ENCODE assay signal across 1 cellular context in genomic region chr17:80688994-80689635, GRCh38.
TF ChIP-seq lines count a peak whose summit lies in the region.

No MANE protein-coding gene starts in this region.

TF ChIP-seq in K562, 482 proteins besides CTCF, POLR2A, EP300 and RAD21 (continued from another document and continues in another):
- TF ChIP-seq SFPQ (IDR thresholded peaks at IDR 0.05; ENCODE audit: low read depth, low read length) = no peak
- no peak for TF ChIP-seq ZBTB8A (IDR thresholded peaks at IDR 0.05; ENCODE audit: partially characterized antibody)
- no peak for TF ChIP-seq MCM2 (IDR thresholded peaks at IDR 0.05; ENCODE audit: low read depth)
- no peak for TF ChIP-seq RBM22 (IDR thresholded peaks at IDR 0.05; ENCODE audit: low read depth, low read length, poor library complexity, severe bottlenecking)
- no peak for TF ChIP-seq GTF2F1 (IDR thresholded peaks at IDR 0.05; ENCODE audit: low read depth, low read length)
- no peak for TF ChIP-seq PTRF (tag; IDR thresholded peaks at IDR 0.05)
- no peak for TF ChIP-seq REST (CRISPR knock-in tag; IDR thresholded peaks at IDR 0.05; ENCODE audit: low read depth)
- no peak for TF ChIP-seq DIDO1 (tag; IDR thresholded peaks at IDR 0.05; ENCODE audit: low read depth)
- no peak for TF ChIP-seq CBX8 (IDR thresholded peaks at IDR 0.05; ENCODE audit: borderline replicate concordance, extremely low read depth, low read depth, low read length, poor library complexity, severe bottlenecking)
- 0 out of 4 replicates have a peak, but pooled peaks of 1 of the 2 experiments have one; percentile 50 for TF ChIP-seq FOXA3 (CRISPR knock-in tag; conservative IDR thresholded peaks at IDR 0.05 in 1 of 2, IDR thresholded peaks at IDR 0.05 in 1 of 2)
- TF ChIP-seq ARID1B (IDR thresholded peaks at IDR 0.05) = peak; percentile 95
- no peak for TF ChIP-seq SRF (CRISPR knock-in tag; IDR thresholded peaks at IDR 0.05)
- no peak for TF ChIP-seq KLF6 (CRISPR knock-in tag; IDR thresholded peaks at IDR 0.05; ENCODE audit: borderline replicate concordance)
- TF ChIP-seq EWSR1 (IDR thresholded peaks at IDR 0.05; ENCODE audit: borderline replicate concordance, low read depth, partially characterized antibody) = no peak
- TF ChIP-seq EHMT2 (IDR thresholded peaks at IDR 0.05) = no peak
- peak in 2 of 3 experiments; percentile 10 to 64 for TF ChIP-seq YY1 (IDR thresholded peaks at IDR 0.05; ENCODE audit: borderline replicate concordance in 1 of 3, control insufficient read depth in 1 of 3, extremely low read depth in 1 of 3, insufficient read depth in 3 of 3, insufficient read length in 1 of 3, insufficient replicate concordance in 2 of 3, low read depth in 1 of 3, low read length in 2 of 3)
- no peak for TF ChIP-seq ZNF324 (CRISPR knock-in tag; IDR thresholded peaks at IDR 0.05)
- peak; percentile 79 for TF ChIP-seq MAX (CRISPR knock-in tag; IDR thresholded peaks at IDR 0.05)
- TF ChIP-seq GMEB1 (CRISPR knock-in tag; IDR thresholded peaks at IDR 0.05) = no peak
- peak; percentile 64; the same call in 1 of the 2 replicates for TF ChIP-seq ZNF12 (CRISPR knock-in tag; IDR thresholded peaks at IDR 0.05)
- no peak for TF ChIP-seq CREBBP (IDR thresholded peaks at IDR 0.05; ENCODE audit: low read depth, low read length)
- no peak for TF ChIP-seq POLR3A (IDR thresholded peaks at IDR 0.05; ENCODE audit: borderline replicate concordance, extremely low read depth, insufficient read depth, insufficient read length)
- no peak for TF ChIP-seq RAD51 (IDR thresholded peaks at IDR 0.05; ENCODE audit: borderline replicate concordance, low read depth)
- TF ChIP-seq NFATC3 (IDR thresholded peaks at IDR 0.05) = no peak
- peak; percentile 52 to 84 for TF ChIP-seq MNT (conservative IDR thresholded peaks at IDR 0.05)
- no peak for TF ChIP-seq TCF7L2 (IDR thresholded peaks at IDR 0.05; ENCODE audit: low read depth, low read length)
- TF ChIP-seq CHD4 (IDR thresholded peaks at IDR 0.05; ENCODE audit: insufficient read depth, insufficient replicate concordance, low read depth, low read length, poor library complexity, severe bottlenecking) = no peak
- TF ChIP-seq POLR2B (IDR thresholded peaks at IDR 0.05; ENCODE audit: low read depth, partially characterized antibody) = no peak
- no peak for TF ChIP-seq HLTF (IDR thresholded peaks at IDR 0.05)
- TF ChIP-seq EGR1 (conservative IDR thresholded peaks at IDR 0.05) = peak; percentile 89
- peak; percentile 36 for TF ChIP-seq PHF20 (IDR thresholded peaks at IDR 0.05; ENCODE audit: partially characterized antibody)
- TF ChIP-seq NFIC (IDR thresholded peaks at IDR 0.05) = peak; percentile 76
- TF ChIP-seq HNRNPL (IDR thresholded peaks at IDR 0.05; ENCODE audit: low read depth, low read length) = no peak
- TF ChIP-seq HNRNPLL (IDR thresholded peaks at IDR 0.05; ENCODE audit: low read depth, low read length, poor library complexity, severe bottlenecking) = no peak
- TF ChIP-seq ZNF133 (CRISPR knock-in tag; IDR thresholded peaks at IDR 0.05) = no peak
- no peak for TF ChIP-seq NR2F6 (CRISPR knock-in tag; IDR thresholded peaks at IDR 0.05)
- TF ChIP-seq, protein P1, sequence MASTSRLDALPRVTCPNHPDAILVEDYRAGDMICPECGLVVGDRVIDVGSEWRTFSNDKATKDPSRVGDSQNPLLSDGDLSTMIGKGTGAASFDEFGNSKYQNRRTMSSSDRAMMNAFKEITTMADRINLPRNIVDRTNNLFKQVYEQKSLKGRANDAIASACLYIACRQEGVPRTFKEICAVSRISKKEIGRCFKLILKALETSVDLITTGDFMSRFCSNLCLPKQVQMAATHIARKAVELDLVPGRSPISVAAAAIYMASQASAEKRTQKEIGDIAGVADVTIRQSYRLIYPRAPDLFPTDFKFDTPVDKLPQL (IDR thresholded peaks at IDR 0.05; ENCODE audit: extremely low read depth, insufficient read length) = no peak
- peak; percentile 46; the same call in 1 of the 2 replicates for TF ChIP-seq JUN (IDR thresholded peaks at IDR 0.05; ENCODE audit: borderline replicate concordance, low read depth, low read length)
- no peak for TF ChIP-seq JUN (CRISPR knock-in tag; IDR thresholded peaks at IDR 0.05; ENCODE audit: borderline replicate concordance)
- TF ChIP-seq E2F5 (CRISPR knock-in tag; IDR thresholded peaks at IDR 0.05) = no peak
- TF ChIP-seq ZNF551 (CRISPR knock-in tag; IDR thresholded peaks at IDR 0.05) = no peak
- peak; percentile 47; the same call in 1 of the 2 replicates for TF ChIP-seq ZBED1 (IDR thresholded peaks at IDR 0.05)
- no peak for TF ChIP-seq MTA1 (IDR thresholded peaks at IDR 0.05; ENCODE audit: borderline replicate concordance)
- TF ChIP-seq SNAPC5 (CRISPR knock-in tag; IDR thresholded peaks at IDR 0.05) = no peak
- TF ChIP-seq TRIM24 (IDR thresholded peaks at IDR 0.05) = peak; percentile 63 to 82; a peak in 3 of 4 replicates
- TF ChIP-seq SAFB2 (IDR thresholded peaks at IDR 0.05; ENCODE audit: borderline replicate concordance, low read depth, low read length, severe bottlenecking) = no peak
- no peak for TF ChIP-seq FOXO4 (CRISPR knock-in tag; IDR thresholded peaks at IDR 0.05)
- TF ChIP-seq, protein P2, sequence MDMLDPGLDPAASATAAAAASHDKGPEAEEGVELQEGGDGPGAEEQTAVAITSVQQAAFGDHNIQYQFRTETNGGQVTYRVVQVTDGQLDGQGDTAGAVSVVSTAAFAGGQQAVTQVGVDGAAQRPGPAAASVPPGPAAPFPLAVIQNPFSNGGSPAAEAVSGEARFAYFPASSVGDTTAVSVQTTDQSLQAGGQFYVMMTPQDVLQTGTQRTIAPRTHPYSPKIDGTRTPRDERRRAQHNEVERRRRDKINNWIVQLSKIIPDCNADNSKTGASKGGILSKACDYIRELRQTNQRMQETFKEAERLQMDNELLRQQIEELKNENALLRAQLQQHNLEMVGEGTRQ (CRISPR knock-in tag; IDR thresholded peaks at IDR 0.05) = no peak
- no peak for TF ChIP-seq DNMT1 (IDR thresholded peaks at IDR 0.05)
- no peak for TF ChIP-seq TFAM (CRISPR knock-in tag; conservative IDR thresholded peaks at IDR 0.05)
- TF ChIP-seq MAFK (IDR thresholded peaks at IDR 0.05; ENCODE audit: low read length) = peak; percentile 63
- TF ChIP-seq HIVEP1 (CRISPR knock-in tag; IDR thresholded peaks at IDR 0.05) = no peak
- no peak for TF ChIP-seq FIP1L1 (IDR thresholded peaks at IDR 0.05; ENCODE audit: low read depth, low read length, poor library complexity, severe bottlenecking)
- TF ChIP-seq HDAC2 (IDR thresholded peaks at IDR 0.05) = peak; percentile 98
- TF ChIP-seq MED1 (CRISPR knock-in tag; IDR thresholded peaks at IDR 0.05; ENCODE audit: borderline replicate concordance) = no peak
- TF ChIP-seq NRF1 (conservative IDR thresholded peaks at IDR 0.05 in 1 of 2, IDR thresholded peaks at IDR 0.05 in 1 of 2) = peak; percentile 81 to 82
- peak; percentile 63; the same call in 1 of the 2 replicates for TF ChIP-seq RUNX1 (IDR thresholded peaks at IDR 0.05; ENCODE audit: low read depth)
- no peak for TF ChIP-seq ZNF184 (CRISPR knock-in tag; IDR thresholded peaks at IDR 0.05)
- TF ChIP-seq GTF2E2 (tag; IDR thresholded peaks at IDR 0.05) = no peak
- no peak for TF ChIP-seq ZNF212 (CRISPR knock-in tag; IDR thresholded peaks at IDR 0.05)
- TF ChIP-seq BDP1 (IDR thresholded peaks at IDR 0.05; ENCODE audit: insufficient read depth, insufficient read length) = no peak
- TF ChIP-seq, protein P3, sequence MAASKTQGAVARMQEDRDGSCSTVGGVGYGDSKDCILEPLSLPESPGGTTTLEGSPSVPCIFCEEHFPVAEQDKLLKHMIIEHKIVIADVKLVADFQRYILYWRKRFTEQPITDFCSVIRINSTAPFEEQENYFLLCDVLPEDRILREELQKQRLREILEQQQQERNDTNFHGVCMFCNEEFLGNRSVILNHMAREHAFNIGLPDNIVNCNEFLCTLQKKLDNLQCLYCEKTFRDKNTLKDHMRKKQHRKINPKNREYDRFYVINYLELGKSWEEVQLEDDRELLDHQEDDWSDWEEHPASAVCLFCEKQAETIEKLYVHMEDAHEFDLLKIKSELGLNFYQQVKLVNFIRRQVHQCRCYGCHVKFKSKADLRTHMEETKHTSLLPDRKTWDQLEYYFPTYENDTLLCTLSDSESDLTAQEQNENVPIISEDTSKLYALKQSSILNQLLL (CRISPR knock-in tag; IDR thresholded peaks at IDR 0.05; ENCODE audit: borderline replicate concordance) = no peak
